Comparison of ENCODE assay signal across 17 cellular contexts in genomic region chr5:123882946-123883345, GRCh38.
A peak's percentile ranks its signal among the peaks of the same experiment; 100 is the strongest.
DNase-seq lines count a peak whose midpoint lies in the region; TF ChIP-seq lines count a peak whose summit lies in the region.
"Had no signal": no experiment of that assay in that cellular context is flagged by ENCODE, and none has a peak within 500 bp of the region (broad histone marks: within the 10 kb centered on the region; RNA-seq: fewer than 3 reads in every experiment).

No MANE protein-coding gene starts in this region.

- H3K9me3 ChIP-seq in MM.1S (replicated peaks; ENCODE audit: insufficient read depth, low read length): no peaks in the 10 kb centered on the region

- H3K36me3 Mint-ChIP-seq in mesothelial cell of epicardium: no peaks in the 10 kb centered on the region
- H3K36me3 Mint-ChIP-seq: naive B cell had no signal

- TF ChIP-seq CTCF in brain microvascular endothelial cell (IDR thresholded peaks at IDR 0.05; ENCODE audit: low read depth, low read length, missing control alignments) (no peak), mesothelial cell of epicardium (IDR thresholded peaks at IDR 0.05; ENCODE audit: unreplicated experiment) (no peak), MM.1S (IDR thresholded peaks at IDR 0.05; ENCODE audit: low read length) (no peak)

- no peaks in the 10 kb centered on the region for H4K20me1 ChIP-seq in MM.1S (ENCODE audit: insufficient read depth, low read length)

- H3K9ac ChIP-seq in MM.1S (ENCODE audit: low read length): no peak overlapping the region

- H3K36me3 ChIP-seq in brain microvascular endothelial cell (replicated peaks) (no peaks in the 10 kb centered on the region), MM.1S (replicated peaks; ENCODE audit: insufficient read depth, low read length) (no peaks in the 10 kb centered on the region)

- peak overlapping the region; percentile 43 for H3K27ac Mint-ChIP-seq in mesothelial cell of epicardium
- H3K27ac Mint-ChIP-seq: activated CD4-positive, alpha-beta T cell treated with anti-CD3 and anti-CD28 coated beads for 36 hours; activated T-cell treated with anti-CD3 and anti-CD28 coated beads, Interleukin-2, amount 50 U/mL, for 72 hours; naive B cell; stimulated activated naive CD8-positive, alpha-beta T cell treated with anti-CD3 and anti-CD28 coated beads, Interleukin-15, amount 100 ng/mL, for 72 hours had no signal

- H3K9me3 Mint-ChIP-seq in mesothelial cell of epicardium: peaks cover 5% of the 10 kb centered on the region

- no peaks in the 10 kb centered on the region for H3K79me2 ChIP-seq in MM.1S (ENCODE audit: low read length)

- no peaks in the 10 kb centered on the region for H3K27me3 Mint-ChIP-seq in mesothelial cell of epicardium (ENCODE audit: low read depth)
- H3K27me3 Mint-ChIP-seq: activated CD4-positive, alpha-beta T cell treated with anti-CD3 and anti-CD28 coated beads for 36 hours; naive B cell; stimulated activated naive CD8-positive, alpha-beta T cell treated with anti-CD3 and anti-CD28 coated beads, Interleukin-15, amount 100 ng/mL, for 72 hours had no signal

- no peaks in the 10 kb centered on the region for H3K4me1 ChIP-seq in MM.1S (ENCODE audit: low read length)

- in situ Hi-C loops in brain microvascular endothelial cell (cut with HindIII; ENCODE audit: low pct_ligation_motif_present, low sequenced_read_pairs): no loop called here

- no peak overlapping the region for H2AFZ ChIP-seq in MM.1S (ENCODE audit: low read length)

- no peaks in the 10 kb centered on the region for H3K27me3 ChIP-seq in brain microvascular endothelial cell (replicated peaks)
- H3K27me3 ChIP-seq in MM.1S (replicated peaks; ENCODE audit: insufficient read depth, low read length): no peaks in the 10 kb centered on the region

- H3K4me3 ChIP-seq in brain microvascular endothelial cell (ENCODE audit: low read depth, low read length) (no peak overlapping the region), MM.1S (ENCODE audit: low read length) (no peak overlapping the region)

- H3K27ac ChIP-seq in brain microvascular endothelial cell (peak overlapping the region; percentile 19), MM.1S (ENCODE audit: low read length) (no peak overlapping the region)
- H3K27ac ChIP-seq: C4-2B had no signal

- no peaks in the 10 kb centered on the region for H3K9me2 ChIP-seq in MM.1S (replicated peaks; ENCODE audit: insufficient read depth, low read length)

- peak overlapping the region; percentile 9 for H3K4me3 Mint-ChIP-seq in mesothelial cell of epicardium
- H3K4me3 Mint-ChIP-seq: activated CD4-positive, alpha-beta T cell treated with anti-CD3 and anti-CD28 coated beads for 36 hours; activated T-cell treated with anti-CD3 and anti-CD28 coated beads, Interleukin-2, amount 50 U/mL, for 72 hours; naive B cell; stimulated activated naive CD8-positive, alpha-beta T cell treated with anti-CD3 and anti-CD28 coated beads, Interleukin-15, amount 100 ng/mL, for 72 hours had no signal

- peaks cover 40% of the 10 kb centered on the region for H3K4me1 Mint-ChIP-seq in mesothelial cell of epicardium
- H3K4me1 Mint-ChIP-seq: activated CD4-positive, alpha-beta T cell treated with anti-CD3 and anti-CD28 coated beads for 36 hours; naive B cell; stimulated activated naive CD8-positive, alpha-beta T cell treated with anti-CD3 and anti-CD28 coated beads, Interleukin-15, amount 100 ng/mL, for 72 hours had no signal

- H3F3A ChIP-seq in MM.1S (ENCODE audit: insufficient read depth, low read length): no peaks in the 10 kb centered on the region

- no peak overlapping the region for H3K4me2 ChIP-seq in MM.1S (ENCODE audit: low read depth, low read length)

- peak; percentile 16 for DNase-seq in DMS114 treated with DMSO at 0.1 percent for 48 hours (lab: John Stamatoyannopoulos, UW; ENCODE audit: unreplicated experiment)
- peak; percentile 30 for DNase-seq in M059J (ENCODE audit: low read depth)
- DNase-seq in brain microvascular endothelial cell: peak; percentile 40
- DNase-seq in mesothelial cell of epicardium (ENCODE audit: low spot score in 2 of 2, unreplicated experiment in 2 of 2): no peak
- no peak for DNase-seq in MM.1S
- no peak for DNase-seq in activated CD4-positive, alpha-beta T cell treated with anti-CD3 and anti-CD28 coated beads for 1 hour
- no peak for DNase-seq in NCI-H446 (lab: John Stamatoyannopoulos, UW)
- DNase-seq in NOMO-1 (lab: John Stamatoyannopoulos, UW; ENCODE audit: unreplicated experiment in 2 of 2): no peak
- DNase-seq: activated CD4-positive, alpha-beta T cell treated with anti-CD3 and anti-CD28 coated beads for 36 hours; activated T-cell treated with anti-CD3 and anti-CD28 coated beads, Interleukin-2, amount 50 U/mL, for 72 hours; effector memory CD4-positive, alpha-beta T cell; GDM1; GOT3; naive B cell; NCI-H2081; stimulated activated naive CD8-positive, alpha-beta T cell treated with anti-CD3 and anti-CD28 coated beads, Interleukin-15, amount 100 ng/mL, for 72 hours had no signal

Comparison
In these comparisons a context has a peak if more than half of its experiments do, and no peak if none do; other contexts are left out.
1. DNase-seq: peak in DMS114 treated with DMSO at 0.1 percent for 48 hours (single experiment), M059J (single experiment) and brain microvascular endothelial cell (single experiment); none in mesothelial cell of epicardium (0 of 2), MM.1S (single experiment), activated CD4-positive, alpha-beta T cell treated with anti-CD3 and anti-CD28 coated beads for 1 hour (single experiment), NCI-H446 (0 of 2) and NOMO-1 (0 of 2).